In the genomic region with DNA sequence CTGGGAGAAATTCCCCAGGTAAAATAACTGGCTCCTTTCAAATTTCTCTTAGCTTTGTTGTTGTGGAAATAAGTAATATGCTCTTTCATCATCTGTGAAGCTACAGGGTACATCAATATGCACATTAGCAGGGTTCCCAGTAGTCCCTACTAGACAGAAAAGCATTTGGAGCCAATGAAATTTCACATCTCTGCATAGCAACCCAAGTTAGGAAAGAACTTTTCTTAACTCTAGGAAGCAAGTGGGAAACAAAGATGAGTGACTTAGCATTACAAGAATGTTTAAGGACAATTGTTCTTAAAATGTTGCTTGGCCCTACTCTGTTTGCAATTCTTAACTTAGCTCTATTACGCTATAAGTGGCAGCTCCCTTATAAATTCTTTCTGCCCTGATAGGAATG, we compare ENCODE assay signal across 15 cellular contexts. TPM values are rescaled to one million over a fixed set of nuclear protein-coding genes. Genes with fewer than 3 reads are reported as not detected.
A peak's percentile ranks its signal among the peaks of the same experiment; 100 is the strongest.
DNase-seq lines count a peak whose midpoint lies in the region; ATAC-seq and TF ChIP-seq lines count a peak whose summit lies in the region.
"Had no signal": no experiment of that assay in that cellular context is flagged by ENCODE, and none has a peak within 500 bp of the region (broad histone marks: within the 10 kb centered on the region; RNA-seq: fewer than 3 reads in every experiment).

No MANE protein-coding gene starts in this region.

- no peak overlapping the region for H3K4ac ChIP-seq in IMR-90 (ENCODE audit: low read depth, low read length)

- no peak overlapping the region for H4K91ac ChIP-seq in IMR-90 (ENCODE audit: insufficient read depth, low read depth, low read length)

- H2AK5ac ChIP-seq in IMR-90 (ENCODE audit: low read depth, low read length): no peak overlapping the region

- no CpG with 5 or more reads among the region's 1 CpG for WGBS in IMR-90 (ENCODE audit: extremely low coverage in 2 of 2, insufficient read length in 1 of 2), 2 experiments

- H3K18ac ChIP-seq in IMR-90 (ENCODE audit: low read depth, low read length): no peak overlapping the region

- H3K4me3 Mint-ChIP-seq in activated T-helper 1 cell treated with anti-CD3 and anti-CD28 coated beads, Interleukin-12 subunit alpha, Interleukin-12 subunit beta, Interleukin-2, Interleukin-4 antibody, amounts not matched to agents 30 ng/mL and 10 ng/mL and 1 ng/mL, durations not matched to agents 14 hours and 24 hours and 36 hours: no peak overlapping the region
- H3K4me3 Mint-ChIP-seq: activated CD4-positive, alpha-beta T cell treated with anti-CD3 and anti-CD28 coated beads for 36 hours had no signal

- H2BK120ac ChIP-seq in IMR-90 (ENCODE audit: low read depth, low read length): no peak overlapping the region

- H3K36me3 Mint-ChIP-seq in activated T-helper 1 cell treated with anti-CD3 and anti-CD28 coated beads, Interleukin-12 subunit alpha, Interleukin-12 subunit beta, Interleukin-2, Interleukin-4 antibody, amounts not matched to agents 30 ng/mL and 10 ng/mL and 1 ng/mL, durations not matched to agents 14 hours and 24 hours and 36 hours (ENCODE audit: low read depth): peaks cover 7% of the 10 kb centered on the region

- CTCF ChIA-PET in IMR-90 (lab: Yijun Ruan, JAX): no interaction called here

- H2BK20ac ChIP-seq in IMR-90 (ENCODE audit: low read depth, low read length): no peak overlapping the region

- peaks cover 24 to 44% of the 10 kb centered on the region in 2 experiments for H3K79me1 ChIP-seq in IMR-90 (ENCODE audit: low read depth in 1 of 2, low read length in 2 of 2)

- intact Hi-C loops in IMR-90 (cut with micrococcal nuclease): no loop called here
- intact Hi-C loops in activated T-helper 1 cell treated with anti-CD3 and anti-CD28 coated beads, Interleukin-12 subunit alpha, Interleukin-12 subunit beta, Interleukin-2, Interleukin-4 antibody, amounts not matched to agents 30 ng/mL and 10 ng/mL and 1 ng/mL, durations not matched to agents 14 hours and 24 hours and 36 hours (cut with micrococcal nuclease): no loop called here

- H4K20me1 ChIP-seq in IMR-90 (ENCODE audit: insufficient read depth, low read length): peaks cover 18% of the 10 kb centered on the region; the same call in 1 of the 2 replicates

- H3K4me2 ChIP-seq in IMR-90 (ENCODE audit: low read depth, low read length): no peak overlapping the region

- peaks cover 6% of the 10 kb centered on the region; the same call in 1 of the 2 replicates for H3K36me3 ChIP-seq in IMR-90 (ENCODE audit: control insufficient read depth, insufficient read depth, low read length)
- H3K36me3 ChIP-seq: sigmoid colon had no signal

- DNase-seq in IMR-90 (peak; percentile 58), dedifferentiated amniotic fluid mesenchymal stem cell (ENCODE audit: extremely low spot score) (peak; percentile 26), iris pigment epithelial cell (ENCODE audit: low read depth) (peak; percentile 83), superior temporal gyrus (ENCODE audit: extremely low spot score) (peak; percentile 72), NCI-H187 (lab: John Stamatoyannopoulos, UW) (no peak)
- DNase-seq in activated T-helper 1 cell treated with anti-CD3 and anti-CD28 coated beads, Interleukin-12 subunit alpha, Interleukin-12 subunit beta, Interleukin-2, Interleukin-4 antibody, amounts not matched to agents 30 ng/mL and 10 ng/mL and 1 ng/mL, durations not matched to agents 14 hours and 24 hours and 36 hours (ENCODE audit: low spot score): no peak
- DNase-seq: activated CD4-positive, alpha-beta T cell treated with anti-CD3 and anti-CD28 coated beads for 36 hours; activated T-cell treated with anti-CD3 and anti-CD28 coated beads, Interleukin-2, amount 50 U/mL, for 72 hours; Kasumi-1; NK-92 treated with Interleukin-12 subunit alpha and Interleukin-12 subunit beta, amount 100 ng/mL, for 24 hours; sigmoid colon; testis had no signal

- peaks cover 1% of the 10 kb centered on the region for H3K27me3 Mint-ChIP-seq in activated T-helper 1 cell treated with anti-CD3 and anti-CD28 coated beads, Interleukin-12 subunit alpha, Interleukin-12 subunit beta, Interleukin-2, Interleukin-4 antibody, amounts not matched to agents 30 ng/mL and 10 ng/mL and 1 ng/mL, durations not matched to agents 14 hours and 24 hours and 36 hours (ENCODE audit: insufficient read depth)
- H3K27me3 Mint-ChIP-seq: activated CD4-positive, alpha-beta T cell treated with anti-CD3 and anti-CD28 coated beads for 36 hours had no signal

- no peak overlapping the region for H4K5ac ChIP-seq in IMR-90 (ENCODE audit: low read depth, low read length)

- in situ Hi-C loops in IMR-90 (cut with MboI; ENCODE audit: low sequenced_read_pairs): no loop called here

- BruUV-seq in IMR-90 (replicated peaks; lab: Mats Ljungman, UMichigan): no TSS peak

- TF ChIP-seq POLR2A in IMR-90 (IDR thresholded peaks at IDR 0.05; ENCODE audit: low read depth, low read length): no peak

- no peaks in the 10 kb centered on the region for H3K9me3 Mint-ChIP-seq in activated T-helper 1 cell treated with anti-CD3 and anti-CD28 coated beads, Interleukin-12 subunit alpha, Interleukin-12 subunit beta, Interleukin-2, Interleukin-4 antibody, amounts not matched to agents 30 ng/mL and 10 ng/mL and 1 ng/mL, durations not matched to agents 14 hours and 24 hours and 36 hours
- H3K9me3 Mint-ChIP-seq: activated T-cell treated with anti-CD3 and anti-CD28 coated beads, Interleukin-2, amount 50 U/mL, for 72 hours had no signal

- H4K8ac ChIP-seq in IMR-90 (ENCODE audit: low read depth in 2 of 2, low read length in 2 of 2): no peak overlapping the region

- TF ChIP-seq RAD21 in IMR-90 (IDR thresholded peaks at IDR 0.05; ENCODE audit: low read length): no peak

- no peak overlapping the region for H2AK9ac ChIP-seq in IMR-90 (replicated peaks; ENCODE audit: low read depth, low read length, poor library complexity)

- POLR2A ChIA-PET in IMR-90 (lab: Charles Lee; ENCODE audit: unreplicated experiment): no interaction called here

- no peak overlapping the region for H3K23ac ChIP-seq in IMR-90 (ENCODE audit: low read depth, low read length)

- peaks cover 8% of the 10 kb centered on the region; the same call in 1 of the 2 replicates for H3K9me1 ChIP-seq in IMR-90 (ENCODE audit: insufficient read depth, low read length)

- no peak overlapping the region for H2BK15ac ChIP-seq in IMR-90 (ENCODE audit: low read depth, low read length)

- no peaks in the 10 kb centered on the region for H3K9me3 ChIP-seq in IMR-90 (ENCODE audit: control insufficient read depth, insufficient read depth, low read length)
- H3K9me3 ChIP-seq: sigmoid colon, testis had no signal

- dilution Hi-C loops in IMR-90 (cut with HindIII; ENCODE audit: low sequenced_read_pairs, unreplicated experiment): no loop called here

- no peak overlapping the region for H3K56ac ChIP-seq in IMR-90 (ENCODE audit: extremely low read depth, insufficient read depth, low read length)

- H3K4me3 ChIP-seq in IMR-90 (ENCODE audit: insufficient read depth, low read depth, low read length): no peak overlapping the region
- H3K4me3 ChIP-seq: sigmoid colon, testis had no signal

- H3K14ac ChIP-seq in IMR-90 (replicated peaks; ENCODE audit: low read depth, low read length): no peak overlapping the region

- no peak overlapping the region for H3K9ac ChIP-seq in IMR-90 (ENCODE audit: low read depth, low read length)

- H3K27ac Mint-ChIP-seq in activated T-helper 1 cell treated with anti-CD3 and anti-CD28 coated beads, Interleukin-12 subunit alpha, Interleukin-12 subunit beta, Interleukin-2, Interleukin-4 antibody, amounts not matched to agents 30 ng/mL and 10 ng/mL and 1 ng/mL, durations not matched to agents 14 hours and 24 hours and 36 hours: no peak overlapping the region
- H3K27ac Mint-ChIP-seq: activated CD4-positive, alpha-beta T cell treated with anti-CD3 and anti-CD28 coated beads for 36 hours had no signal

- TF ChIP-seq CTCF in IMR-90 (conservative IDR thresholded peaks at IDR 0.05; ENCODE audit: low read depth, low read length): no peak

- peaks cover 21% of the 10 kb centered on the region for H3K4me1 ChIP-seq in IMR-90 (ENCODE audit: control insufficient read depth, insufficient read depth, low read length)

- no peaks in the 10 kb centered on the region for H3K27me3 ChIP-seq in IMR-90 (ENCODE audit: control insufficient read depth, insufficient read depth, low read length)
- H3K27me3 ChIP-seq: sigmoid colon, testis had no signal

- no peak overlapping the region for H2AFZ ChIP-seq in IMR-90 (replicated peaks; ENCODE audit: low read length, poor library complexity)

- no peak overlapping the region for H3K27ac ChIP-seq in IMR-90 (ENCODE audit: insufficient read depth, low read length)
- H3K27ac ChIP-seq: epithelial cell of prostate, sigmoid colon had no signal

- H2BK5ac ChIP-seq in IMR-90 (ENCODE audit: low read depth, low read length, poor library complexity, severe bottlenecking): no peak overlapping the region

- ATAC-seq in IMR-90 (ENCODE audit: low read depth) (peak; percentile 42), HG03159 (IDR thresholded peaks at IDR 0.05; ENCODE audit: unreplicated experiment) (no peak), GM18519 (IDR thresholded peaks at IDR 0.05; ENCODE audit: low FRiP score, unreplicated experiment) (no peak)
- ATAC-seq: activated CD4-positive, alpha-beta T cell treated with anti-CD3 and anti-CD28 coated beads for 36 hours; activated T-cell treated with anti-CD3 and anti-CD28 coated beads, Interleukin-2, amount 50 U/mL, for 72 hours had no signal

- H3K4me1 Mint-ChIP-seq in activated T-helper 1 cell treated with anti-CD3 and anti-CD28 coated beads, Interleukin-12 subunit alpha, Interleukin-12 subunit beta, Interleukin-2, Interleukin-4 antibody, amounts not matched to agents 30 ng/mL and 10 ng/mL and 1 ng/mL, durations not matched to agents 14 hours and 24 hours and 36 hours (ENCODE audit: low read depth): peaks cover 8% of the 10 kb centered on the region

TF ChIP-seq in IMR-90, 13 proteins besides CTCF, POLR2A, EP300 and RAD21 (continues in another document):
- TF ChIP-seq MAZ (IDR thresholded peaks at IDR 0.05; ENCODE audit: borderline replicate concordance, low read depth, low read length) (no peak), BHLHE40 (IDR thresholded peaks at IDR 0.05; ENCODE audit: low read depth, low read length) (no peak), CHD1 (IDR thresholded peaks at IDR 0.05; ENCODE audit: low read depth, low read length) (no peak), FOS (IDR thresholded peaks at IDR 0.05; ENCODE audit: low read depth, low read length) (no peak)

RNA-seq across cellular contexts. Expression of a gene that starts 39.7 kb away (rescaled TPM):
- 50.9 and 52.5 TPM in 2 replicates for total RNA-seq in IMR-90 (2012; rRNA removed)
- polyA plus RNA-seq in IMR-90 (2012; rRNA removed): 22.4 and 23.8 TPM in 2 replicates
- polyA plus RNA-seq in IMR-90 (2012; cell fraction: cytosol; rRNA removed): 9.9 and 12.5 TPM in 2 replicates
- polyA plus RNA-seq in IMR-90 (2012; cell fraction: nucleus; rRNA removed; ENCODE audit: low replicate concordance): 12.0 and 32.4 TPM in 2 replicates
- total RNA-seq in activated T-helper 1 cell treated with anti-CD3 and anti-CD28 coated beads, Interleukin-12 subunit alpha, Interleukin-12 subunit beta, Interleukin-2, Interleukin-4 antibody, amounts not matched to agents 30 ng/mL and 10 ng/mL and 1 ng/mL, durations not matched to agents 14 hours and 24 hours and 36 hours: 25.1 and 27.8 TPM in 2 replicates

Comparison
In these comparisons a context has a peak if more than half of its experiments do, and no peak if none do; other contexts are left out.
1. DNase-seq: peak in IMR-90 (single experiment), dedifferentiated amniotic fluid mesenchymal stem cell (single experiment), iris pigment epithelial cell (single experiment) and superior temporal gyrus (single experiment); none in NCI-H187 (0 of 2) and activated T-helper 1 cell treated with anti-CD3 and anti-CD28 coated beads, Interleukin-12 subunit alpha, Interleukin-12 subunit beta, Interleukin-2, Interleukin-4 antibody, amounts not matched to agents 30 ng/mL and 10 ng/mL and 1 ng/mL, durations not matched to agents 14 hours and 24 hours and 36 hours (single experiment).